21 cellular contexts compared by ENCODE assay signal in the genomic region with DNA sequence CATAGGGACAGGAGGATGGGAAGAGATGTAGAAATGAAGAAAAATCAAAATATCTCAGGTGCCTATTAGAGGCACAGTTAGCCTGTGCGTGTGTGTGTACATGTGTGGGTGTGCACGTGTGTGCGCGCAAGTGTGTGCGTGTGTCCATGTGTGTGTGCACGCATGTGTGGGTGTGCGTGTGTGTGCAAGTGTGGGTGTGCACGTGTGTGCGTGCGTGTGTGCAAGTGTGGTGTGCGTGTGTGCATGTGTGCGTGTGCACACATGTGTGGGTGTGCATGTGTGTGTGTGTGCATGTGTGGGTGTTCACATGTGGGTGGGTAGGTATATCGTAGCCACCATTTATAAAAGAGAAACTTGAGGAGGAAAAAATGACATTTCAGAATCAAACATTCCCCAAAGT. TPM values are rescaled to one million over a fixed set of nuclear protein-coding genes. Genes with fewer than 3 reads are reported as not detected.
DNase-seq lines count a peak whose midpoint lies in the region; ATAC-seq, FAIRE-seq and TF ChIP-seq lines count a peak whose summit lies in the region.
"Had no signal": no experiment of that assay in that cellular context is flagged by ENCODE, and none has a peak within 500 bp of the region (broad histone marks: within the 10 kb centered on the region; RNA-seq: fewer than 3 reads in every experiment).

No MANE protein-coding gene starts in this region.

- no peak for TF ChIP-seq EP300 in HepG2 (IDR thresholded peaks at IDR 0.05; ENCODE audit: low read depth in 2 of 2, low read length in 2 of 2)
- no peak for TF ChIP-seq EP300 in HepG2 (CRISPR knock-in tag; IDR thresholded peaks at IDR 0.05; ENCODE audit: borderline replicate concordance)

- intact Hi-C loops in HepG2 (cut with micrococcal nuclease; ENCODE audit: unreplicated experiment), result no loop called here
- intact Hi-C loops in right lobe of liver (cut with DNase I), result no loop called here
- intact Hi-C loops in CD4-positive, alpha-beta memory T cell (cut with micrococcal nuclease), result no loop called here

- FAIRE-seq in HepG2 (lab: Jason Lieb, UNC) (no peak), astrocyte (lab: Jason Lieb, UNC) (no peak)
- FAIRE-seq: A549, GM12892, GM18507, H54 had no signal

- H3K4me2 ChIP-seq in HepG2 (ENCODE audit: low read depth, low read length) (no peak overlapping the region), astrocyte (ENCODE audit: low read length) (no peak overlapping the region), neuronal stem cell (ENCODE audit: insufficient read depth, low read length, poor library complexity, severe bottlenecking) (no peak overlapping the region), osteoblast (ENCODE audit: insufficient read depth, low read length) (no peak overlapping the region)
- H3K4me2 ChIP-seq: A549, BLaER1, GM23338 had no signal

- no peak for DNase-seq in HepG2 (ENCODE audit: low spot score)
- no peak for DNase-seq in right lobe of liver
- DNase-seq in astrocyte (ENCODE audit: low read depth), result no peak
- no peak for DNase-seq in neuronal stem cell (ENCODE audit: low spot score)
- no peak for DNase-seq in osteoblast (ENCODE audit: insufficient read length, low spot score, missing footprints)
- no peak for DNase-seq in CD4-positive, alpha-beta memory T cell
- DNase-seq in GF-D8 (lab: John Stamatoyannopoulos, UW), result no peak
- DNase-seq: AML-193; Calu3; CD8-positive, alpha-beta T cell; DMS79 treated with DMSO at 0.1 percent for 48 hours; HCEC 1CT; HFFc6 had no signal

- peaks cover 5% of the 10 kb centered on the region for H3K4me1 Mint-ChIP-seq in astrocyte (ENCODE audit: low read depth, unreplicated experiment)
- H3K4me1 Mint-ChIP-seq in CD4-positive, alpha-beta memory T cell, result no peaks in the 10 kb centered on the region
- H3K4me1 Mint-ChIP-seq: CD14-positive monocyte, GM23338 had no signal

- no peak overlapping the region for H3K4me3 Mint-ChIP-seq in astrocyte (ENCODE audit: unreplicated experiment)
- no peak overlapping the region for H3K4me3 Mint-ChIP-seq in CD4-positive, alpha-beta memory T cell
- H3K4me3 Mint-ChIP-seq: CD14-positive monocyte; CD8-positive, alpha-beta T cell; GM23338; HFFc6 had no signal

- whole genome bisulfite sequencing in HepG2 (ENCODE audit: low lambda C conversion rate), result 85% methylated on average over 13 of the region's 13 CpGs
- WGBS in right lobe of liver (ENCODE audit: insufficient coverage, low coverage, low lambda C conversion rate, missing lambda C conversion rate), result 96% methylated on average over 13 of the region's 13 CpGs
- WGBS in neuronal stem cell (ENCODE audit: extremely low coverage in 2 of 2, insufficient read length in 2 of 2, insufficient replicate concordance in 1 of 2), 2 donors, result no CpG with 5 or more reads among the region's 13 CpGs

- ATAC-seq in HepG2 (no peak), right lobe of liver (no peak)
- ATAC-seq: A549; CD8-positive, alpha-beta T cell; GM23338 had no signal

- peak overlapping the region; percentile 30 for H2BK12ac ChIP-seq in neuronal stem cell (ENCODE audit: low read length)

- H2AFZ ChIP-seq in HepG2 (ENCODE audit: low read length) (no peak overlapping the region), astrocyte (ENCODE audit: low read depth, low read length) (no peak overlapping the region), neuronal stem cell (ENCODE audit: low read length) (no peak overlapping the region), osteoblast (ENCODE audit: low read length) (no peak overlapping the region)
- H2AFZ ChIP-seq: GM23338 had no signal

- H3K9me3 ChIP-seq in HepG2 (ENCODE audit: low read length) (no peaks in the 10 kb centered on the region), right lobe of liver (no peaks in the 10 kb centered on the region), astrocyte (ENCODE audit: insufficient read depth, low read depth, low read length) (no peaks in the 10 kb centered on the region), neuronal stem cell (replicated peaks in 1 of 2; ENCODE audit: control insufficient read depth in 2 of 2, insufficient read depth in 1 of 2, low read depth in 1 of 2, low read length in 2 of 2) (no peaks in the 10 kb centered on the region), osteoblast (ENCODE audit: low read depth, low read length) (no peaks in the 10 kb centered on the region)
- no peaks in the 10 kb centered on the region for H3K9me3 ChIP-seq in CD4-positive, alpha-beta memory T cell (ENCODE audit: control insufficient read depth in 1 of 2, low read length in 2 of 2)
- H3K9me3 ChIP-seq: A549, BLaER1 had no signal

- H3K27ac Mint-ChIP-seq in astrocyte (ENCODE audit: unreplicated experiment), result peak overlapping the region; percentile 21
- no peak overlapping the region for H3K27ac Mint-ChIP-seq in CD4-positive, alpha-beta memory T cell
- H3K27ac Mint-ChIP-seq: CD14-positive monocyte; CD8-positive, alpha-beta T cell; GM23338; HFFc6 had no signal

- in situ Hi-C loops in HepG2 (cut with HindIII; ENCODE audit: extremely low pct_ligation_motif_present, low pct_unique_long_range_greater_than_20kb), result no loop called here

- TF ChIP-seq CTCF in HepG2 (CRISPR knock-in tag; IDR thresholded peaks at IDR 0.05) (no peak), right lobe of liver (IDR thresholded peaks at IDR 0.05) (no peak), astrocyte (IDR thresholded peaks at IDR 0.05; ENCODE audit: insufficient read depth, low read depth, low read length) (no peak), osteoblast (IDR thresholded peaks at IDR 0.05; ENCODE audit: extremely low read depth, low read depth, low read length) (no peak)

- H3K4me3 ChIP-seq in HepG2 (replicated peaks in 1 of 3; ENCODE audit: insufficient read depth in 1 of 3, low read depth in 2 of 3, low read length in 3 of 3) (no peak overlapping the region), right lobe of liver (no peak overlapping the region), astrocyte (ENCODE audit: insufficient read depth, low read depth, low read length) (no peak overlapping the region), neuronal stem cell (ENCODE audit: low read length in 2 of 2) (peak overlapping the region in 1 of 2 donors; percentile 67), osteoblast (ENCODE audit: insufficient read depth, low read length) (no peak overlapping the region)
- no peak overlapping the region for H3K4me3 ChIP-seq in CD4-positive, alpha-beta memory T cell (ENCODE audit: low read length in 2 of 2)
- H3K4me3 ChIP-seq: A549, BLaER1, GM23338 had no signal

- H4K91ac ChIP-seq in neuronal stem cell (ENCODE audit: low read depth, low read length, poor library complexity), result no peak overlapping the region

- no peaks in the 10 kb centered on the region for H3K36me3 Mint-ChIP-seq in astrocyte (ENCODE audit: low read depth, unreplicated experiment)
- H3K36me3 Mint-ChIP-seq in CD4-positive, alpha-beta memory T cell, result no peaks in the 10 kb centered on the region
- H3K36me3 Mint-ChIP-seq: CD14-positive monocyte; CD8-positive, alpha-beta T cell had no signal

- no TSS peak for BruUV-seq in HepG2 (replicated peaks; lab: Mats Ljungman, UMichigan)

- H2BK5ac ChIP-seq in neuronal stem cell (ENCODE audit: low read length), result no peak overlapping the region

- no peaks in the 10 kb centered on the region for H3K9me3 Mint-ChIP-seq in astrocyte (ENCODE audit: unreplicated experiment)
- no peaks in the 10 kb centered on the region for H3K9me3 Mint-ChIP-seq in CD4-positive, alpha-beta memory T cell
- H3K9me3 Mint-ChIP-seq: CD8-positive, alpha-beta T cell; GM23338 had no signal

- H3K36me3 ChIP-seq in HepG2 (replicated peaks in 1 of 2; ENCODE audit: control insufficient read depth in 1 of 2, insufficient read depth in 2 of 2, low read length in 2 of 2) (no peaks in the 10 kb centered on the region), right lobe of liver (no peaks in the 10 kb centered on the region), astrocyte (ENCODE audit: insufficient read depth, low read length) (no peaks in the 10 kb centered on the region), neuronal stem cell (replicated peaks in 1 of 2; ENCODE audit: control insufficient read depth in 2 of 2, insufficient read depth in 2 of 2, low read length in 2 of 2) (no peaks in the 10 kb centered on the region), osteoblast (ENCODE audit: insufficient read depth, low read length) (no peaks in the 10 kb centered on the region)
- no peaks in the 10 kb centered on the region for H3K36me3 ChIP-seq in CD4-positive, alpha-beta memory T cell (ENCODE audit: insufficient read depth, low read length)
- H3K36me3 ChIP-seq: BLaER1 had no signal

- H3K18ac ChIP-seq in neuronal stem cell (ENCODE audit: low read length), result no peak overlapping the region

- H3K9ac ChIP-seq in HepG2 (ENCODE audit: insufficient read depth, low read depth, low read length) (no peak overlapping the region), astrocyte (ENCODE audit: low read length) (no peak overlapping the region), neuronal stem cell (ENCODE audit: low read depth, low read length, poor library complexity) (no peak overlapping the region)
- H3K9ac ChIP-seq: BLaER1 had no signal

- H3K14ac ChIP-seq in neuronal stem cell (ENCODE audit: low read length), result no peak overlapping the region

- no peak for TF ChIP-seq RAD21 in HepG2 (CRISPR knock-in tag; IDR thresholded peaks at IDR 0.05)

- H3K4ac ChIP-seq in neuronal stem cell (ENCODE audit: low read length), result no peak overlapping the region

- H3K4me1 ChIP-seq in HepG2 (ENCODE audit: insufficient read depth, low read length) (no peaks in the 10 kb centered on the region), right lobe of liver (no peaks in the 10 kb centered on the region), astrocyte (ENCODE audit: insufficient read depth, low read length) (no peaks in the 10 kb centered on the region), neuronal stem cell (ENCODE audit: control insufficient read depth in 2 of 2, insufficient read depth in 1 of 2, low read depth in 1 of 2, low read length in 2 of 2) (peaks cover 0 to 2% of the 10 kb centered on the region in 2 donors), osteoblast (ENCODE audit: insufficient read depth, low read length) (no peaks in the 10 kb centered on the region)
- no peaks in the 10 kb centered on the region for H3K4me1 ChIP-seq in CD4-positive, alpha-beta memory T cell (ENCODE audit: insufficient read depth, low read length)
- H3K4me1 ChIP-seq: A549, BLaER1 had no signal

- peaks cover 41% of the 10 kb centered on the region for H3K27me3 Mint-ChIP-seq in astrocyte (ENCODE audit: low read depth, unreplicated experiment)
- H3K27me3 Mint-ChIP-seq in CD4-positive, alpha-beta memory T cell, result peaks cover 15 to 25% of the 10 kb centered on the region in 2 donors

- H4K8ac ChIP-seq in neuronal stem cell (ENCODE audit: low read depth, low read length), result no peak overlapping the region

- POLR2A ChIA-PET in HepG2 (lab: Yijun Ruan, JAX), result no interaction called here
- POLR2A ChIA-PET in CD4-positive, alpha-beta memory T cell (lab: Charles Lee; ENCODE audit: partially characterized antibody), result no interaction called here

- CTCF ChIA-PET in HepG2 (lab: Yijun Ruan, JAX; ENCODE audit: low intra/inter-chr PET ratio, low total read pairs), result no interaction called here
- CTCF ChIA-PET in CD4-positive, alpha-beta memory T cell (lab: Charles Lee; ENCODE audit: partially characterized antibody), result no interaction called here

- no peak overlapping the region for H2BK120ac ChIP-seq in neuronal stem cell (ENCODE audit: low read depth, low read length)

- H2BK15ac ChIP-seq in neuronal stem cell (ENCODE audit: low read length), result no peak overlapping the region

- H3K79me1 ChIP-seq in neuronal stem cell (ENCODE audit: low read depth, low read length), result no peaks in the 10 kb centered on the region

- TF ChIP-seq POLR2A in HepG2 (IDR thresholded peaks at IDR 0.05; ENCODE audit: insufficient read depth in 1 of 2, low read depth in 2 of 2, low read length in 2 of 2), result no peak
- no peak for TF ChIP-seq POLR2A in right lobe of liver (IDR thresholded peaks at IDR 0.05)

- H3K23ac ChIP-seq in neuronal stem cell (ENCODE audit: low read depth, low read length, poor library complexity), result peak overlapping the region; percentile 85

- H4K20me1 ChIP-seq in HepG2 (ENCODE audit: insufficient read depth, low read length) (no peaks in the 10 kb centered on the region), astrocyte (ENCODE audit: insufficient read depth, low read length) (no peaks in the 10 kb centered on the region), osteoblast (ENCODE audit: insufficient read depth, low read length) (no peaks in the 10 kb centered on the region)
- H4K20me1 ChIP-seq: BLaER1 had no signal

- H3K79me2 ChIP-seq in HepG2 (ENCODE audit: insufficient read depth, low read length), result no peaks in the 10 kb centered on the region
- H3K79me2 ChIP-seq in astrocyte (ENCODE audit: insufficient read depth, low read length), result no peaks in the 10 kb centered on the region
- H3K79me2 ChIP-seq in osteoblast (ENCODE audit: insufficient read depth, low read length), result no peaks in the 10 kb centered on the region

- no peak overlapping the region for H2AK5ac ChIP-seq in neuronal stem cell (ENCODE audit: low read depth, low read length)

- H3K27me3 ChIP-seq in HepG2 (ENCODE audit: control insufficient read depth in 1 of 2, insufficient read depth in 2 of 2, low read length in 2 of 2) (peaks cover 0 to 21% of the 10 kb centered on the region in 2 experiments; a peak in 1 of 5 replicates), right lobe of liver (no peaks in the 10 kb centered on the region), astrocyte (ENCODE audit: insufficient read depth, low read length) (peaks cover 5% of the 10 kb centered on the region), neuronal stem cell (ENCODE audit: control insufficient read depth in 3 of 3, insufficient read depth in 3 of 3, low read depth in 1 of 3, low read length in 3 of 3) (peaks cover 0 to 2% (median 0%) of the 10 kb centered on the region in 3 experiments), osteoblast (ENCODE audit: insufficient read depth, low read length) (peaks cover 8% of the 10 kb centered on the region)
- no peaks in the 10 kb centered on the region for H3K27me3 ChIP-seq in CD4-positive, alpha-beta memory T cell (ENCODE audit: insufficient read depth, low read length)
- H3K27me3 ChIP-seq: BLaER1 had no signal

- H3K27ac ChIP-seq in HepG2 (ENCODE audit: extremely low read length, insufficient read depth, low read length) (no peak overlapping the region), right lobe of liver (no peak overlapping the region), astrocyte (ENCODE audit: low read depth, low read length) (no peak overlapping the region), neuronal stem cell (replicated peaks; ENCODE audit: low read length) (no peak overlapping the region), osteoblast (ENCODE audit: low read depth, low read length) (no peak overlapping the region)
- no peak overlapping the region for H3K27ac ChIP-seq in CD4-positive, alpha-beta memory T cell (ENCODE audit: low read depth, low read length)
- H3K27ac ChIP-seq: 22Rv1, A549, BLaER1 had no signal

RNA-seq across cellular contexts. Expression of a gene that starts 9.4 kb away (rescaled TPM):
- total RNA-seq in HepG2 (2016; rRNA removed; fragmentation: Illumina TruSeq; extraction: Trizol) (0.18 TPM in 1 of 2 replicates, not detected in the other), right lobe of liver (not detected), astrocyte (not detected in 2 replicates), osteoblast (not detected in 2 replicates)
- total RNA-seq in HepG2 (2016; cell fraction: cytosol; rRNA removed; fragmentation: Illumina TruSeq; extraction: Trizol; ENCODE audit: low read depth), result 0.26 TPM in 1 of 2 replicates, not detected in the other
- total RNA-seq in HepG2 (2016; cell fraction: insoluble cytoplasmic fraction; rRNA removed; fragmentation: Illumina TruSeq; extraction: Trizol), result not detected in 2 replicates
- 0.34 TPM in 1 of 2 replicates, not detected in the other for total RNA-seq in HepG2 (2016; cell fraction: membrane; rRNA removed; fragmentation: Illumina TruSeq; extraction: Trizol)
- not detected in 2 replicates for total RNA-seq in HepG2 (2016; cell fraction: nucleus; rRNA removed; fragmentation: Illumina TruSeq; extraction: Trizol)
- polyA plus RNA-seq in HepG2 (2011; rRNA removed), result 0.11 and 0.18 TPM in 2 replicates
- 0.11 TPM in 1 of 2 replicates, not detected in the other for polyA plus RNA-seq in HepG2 (2011; cell fraction: cytosol; rRNA removed)
- polyA plus RNA-seq in HepG2 (2011; cell fraction: nucleus; rRNA removed), result not detected in 2 replicates
- not detected in 2 replicates for polyA plus RNA-seq in HepG2 (2012)
- 0.21 TPM in 1 of 2 replicates, not detected in the other for polyA plus RNA-seq in HepG2 (2016; cell fraction: cytosol; fragmentation: Illumina TruSeq; extraction: Trizol; ENCODE audit: low read depth)
- polyA plus RNA-seq in HepG2 (2016; cell fraction: insoluble cytoplasmic fraction; fragmentation: Illumina TruSeq; extraction: Trizol; ENCODE audit: low read depth), result not detected in 2 replicates
- 0.22 TPM in 1 of 2 replicates, not detected in the other for polyA plus RNA-seq in HepG2 (2016; cell fraction: membrane; fragmentation: Illumina TruSeq; extraction: Trizol; ENCODE audit: low read depth)
- polyA plus RNA-seq in HepG2 (2016; cell fraction: nucleus; fragmentation: Illumina TruSeq; extraction: Trizol; ENCODE audit: insufficient read depth, low read depth), result 0.61 TPM in 1 of 2 replicates, not detected in the other
- 0.94 TPM in 1 of 2 replicates, not detected in the other for polyA minus RNA-seq in HepG2 (2011; rRNA and poly(A)+ RNA removed; ENCODE audit: low replicate concordance)
- polyA minus RNA-seq in HepG2 (2011; cell fraction: cytosol; rRNA and poly(A)+ RNA removed), result not detected in 2 replicates
- not detected in 2 replicates for polyA minus RNA-seq in HepG2 (2011; cell fraction: nucleus; rRNA and poly(A)+ RNA removed)
- polyA plus RNA-seq in neuronal stem cell (2013, experiment 1 of 2), result 0.22 TPM
- 0.28 TPM for polyA plus RNA-seq in neuronal stem cell (2013, experiment 2 of 2)
- not detected for total RNA-seq in CD4-positive, alpha-beta memory T cell
- not detected for polyA plus RNA-seq in CD4-positive, alpha-beta memory T cell
- total RNA-seq: CD8-positive, alpha-beta T cell had no signal
- polyA plus RNA-seq: A549, CD14-positive monocyte had no signal

RNA-seq across cellular contexts. Expression of a gene that starts 29.2 kb away (rescaled TPM):
- total RNA-seq in HepG2 (2016; rRNA removed; fragmentation: Illumina TruSeq; extraction: Trizol), result 0.18 TPM in 1 of 2 replicates, not detected in the other
- not detected in 2 replicates for total RNA-seq in HepG2 (2016; cell fraction: cytosol; rRNA removed; fragmentation: Illumina TruSeq; extraction: Trizol; ENCODE audit: low read depth)
- total RNA-seq in HepG2 (2016; cell fraction: insoluble cytoplasmic fraction; rRNA removed; fragmentation: Illumina TruSeq; extraction: Trizol), result 0.50 TPM in 1 of 2 replicates, not detected in the other
- 0.59 TPM in 1 of 2 replicates, not detected in the other for total RNA-seq in HepG2 (2016; cell fraction: membrane; rRNA removed; fragmentation: Illumina TruSeq; extraction: Trizol)
- 0.50 TPM in 1 of 2 replicates, not detected in the other for total RNA-seq in HepG2 (2016; cell fraction: nucleus; rRNA removed; fragmentation: Illumina TruSeq; extraction: Trizol)
- 0.28 and 0.60 TPM in 2 replicates for polyA plus RNA-seq in HepG2 (2011; rRNA removed)
- polyA plus RNA-seq in HepG2 (2011; cell fraction: cytosol; rRNA removed), result 0.17 and 0.21 TPM in 2 replicates
- polyA plus RNA-seq in HepG2 (2011; cell fraction: nucleus; rRNA removed), result 2.3 and 3.5 TPM in 2 replicates
- 0.23 TPM in 1 of 2 replicates, not detected in the other for polyA plus RNA-seq in HepG2 (2012)
- 0.20 and 0.32 TPM in 2 replicates for polyA plus RNA-seq in HepG2 (2016; cell fraction: cytosol; fragmentation: Illumina TruSeq; extraction: Trizol; ENCODE audit: low read depth)
- not detected in 2 replicates for polyA plus RNA-seq in HepG2 (2016; cell fraction: insoluble cytoplasmic fraction; fragmentation: Illumina TruSeq; extraction: Trizol; ENCODE audit: low read depth)
- polyA plus RNA-seq in HepG2 (2016; cell fraction: membrane; fragmentation: Illumina TruSeq; extraction: Trizol; ENCODE audit: low read depth), result 0.38 TPM in 1 of 2 replicates, not detected in the other
- 0.99 and 1.1 TPM in 2 replicates for polyA plus RNA-seq in HepG2 (2016; cell fraction: nucleus; fragmentation: Illumina TruSeq; extraction: Trizol; ENCODE audit: insufficient read depth, low read depth)
- 0.48 TPM in 1 of 2 replicates, not detected in the other for polyA minus RNA-seq in HepG2 (2011; rRNA and poly(A)+ RNA removed; ENCODE audit: low replicate concordance)
- polyA minus RNA-seq in HepG2 (2011; cell fraction: cytosol; rRNA and poly(A)+ RNA removed), result not detected in 2 replicates
- not detected in 2 replicates for polyA minus RNA-seq in HepG2 (2011; cell fraction: nucleus; rRNA and poly(A)+ RNA removed)
- total RNA-seq in right lobe of liver, result under 1 TPM in 3 of 6 experiments, not detected in 3; 0.40 to 0.70 (median 0.69) TPM
- 0.43 TPM in 1 of 2 replicates, not detected in the other for total RNA-seq in astrocyte
- polyA plus RNA-seq in neuronal stem cell (2013, experiment 1 of 2), result 0.04 TPM
- not detected for polyA plus RNA-seq in neuronal stem cell (2013, experiment 2 of 2)
- total RNA-seq in osteoblast, result not detected in 2 replicates
- not detected for total RNA-seq in CD4-positive, alpha-beta memory T cell
- not detected for polyA plus RNA-seq in CD4-positive, alpha-beta memory T cell
- total RNA-seq: CD8-positive, alpha-beta T cell; HFFc6 had no signal
- polyA plus RNA-seq: A549, CD14-positive monocyte, GM23338 had no signal
